Comparison of ENCODE assay signal across 8 cellular contexts in the genomic region with DNA sequence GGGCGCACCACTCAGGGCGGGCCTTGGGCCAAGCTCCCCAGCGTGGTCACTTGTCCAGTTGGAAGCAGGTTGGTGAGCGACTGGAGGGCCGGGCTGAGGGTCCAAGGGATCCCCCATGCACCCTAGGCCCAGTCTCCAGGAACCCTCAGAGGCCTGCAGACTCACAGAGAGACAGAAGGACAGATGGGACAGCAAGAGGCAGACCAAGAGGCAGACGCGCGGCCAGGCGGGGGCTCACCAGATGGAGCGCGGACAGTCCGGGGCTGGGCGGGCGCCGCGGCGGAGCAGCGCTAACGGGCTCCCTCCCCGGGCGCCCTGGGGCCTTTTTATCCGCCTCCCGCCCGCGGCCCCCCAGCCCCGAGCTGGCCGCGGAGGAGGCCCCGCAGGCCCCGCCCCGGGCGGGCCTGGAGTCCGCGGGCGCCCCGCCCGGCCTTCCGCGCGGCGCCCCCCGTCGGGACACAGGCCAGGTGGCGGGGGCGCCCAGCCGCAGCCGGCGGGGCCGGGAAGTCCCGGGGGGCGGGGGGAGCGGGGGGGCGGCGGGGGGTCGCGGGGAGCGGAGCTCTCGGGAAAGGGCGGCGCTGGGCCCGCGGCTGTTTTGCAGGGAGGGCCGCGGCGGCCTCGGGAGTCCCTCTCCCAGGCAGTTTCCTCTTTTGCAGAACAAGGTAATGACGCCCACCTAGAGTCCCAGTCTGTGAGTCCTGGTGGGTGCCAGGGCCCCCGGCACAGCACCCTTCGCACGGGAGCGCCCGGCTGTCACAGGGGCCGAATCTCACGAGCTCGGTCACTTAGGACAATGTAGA. TPM values are rescaled to one million over a fixed set of nuclear protein-coding genes. Genes with fewer than 3 reads are reported as not detected.
DNase-seq lines count a peak whose midpoint lies in the region; ATAC-seq and TF ChIP-seq lines count a peak whose summit lies in the region.

A gene (minus strand): TSS at position 301 of the 800 bp plus-strand sequence. CDS start 5,175 bp downstream, outside the sequence.

- no peaks in the 10 kb centered on the region for H3K27me3 ChIP-seq in HCT116 (ENCODE audit: insufficient read depth, low read length)
- peaks cover 0 to 35% (median 0%) of the 10 kb centered on the region in 7 donors for H3K27me3 ChIP-seq in heart right ventricle
- H3K27me3 ChIP-seq in rectal smooth muscle tissue (ENCODE audit: control insufficient read depth, insufficient read depth, low read length), result no peaks in the 10 kb centered on the region

- H3K9ac ChIP-seq in HCT116 (ENCODE audit: low read length), result peak within 1 kb of the TSS; percentile 57
- H3K9ac ChIP-seq in rectal smooth muscle tissue (ENCODE audit: low read length), result peak within 1 kb of the TSS; percentile 66

- intact Hi-C loops in HCT116 (cut with micrococcal nuclease), result loop anchor here (10.0 kb wide), 1 partner anchor 147 kb away; a partner anchor contains a TSS
- intact Hi-C loops in heart right ventricle (cut with DNase I), result loop anchor here in 3 of 10 donors (5.0 to 10.0 kb wide), 2 partner anchors 39 to 147 kb away; a partner anchor contains a TSS

- no peaks in the 10 kb centered on the region for H3K79me2 ChIP-seq in HCT116 (ENCODE audit: insufficient read depth, low read length)

- TF ChIP-seq POLR2A in HCT116 (IDR thresholded peaks at IDR 0.05; ENCODE audit: borderline replicate concordance, extremely low read depth, insufficient read depth, insufficient read length), result no peak

- DNase-seq in CD1c-positive myeloid dendritic cell (ENCODE audit: extremely low spot score) (peak; percentile 58), HCT116 (ENCODE audit: low read depth, low spot score) (no peak), heart right ventricle (peak in 1 of 2 donors; percentile 50)
- DNase-seq in activated CD8-positive, alpha-beta memory T cell treated with anti-CD3 and anti-CD28 coated beads, Interleukin-2, amount 50 U/mL, for 48 hours, result peak; percentile 56
- DNase-seq in stimulated activated CD8-positive, alpha-beta memory T cell treated with anti-CD3 and anti-CD28 coated beads, Interleukin-4, amount 100 ng/mL, for 48 hours, result no peak

- H2AFZ ChIP-seq in HCT116 (ENCODE audit: low read depth, low read length, poor library complexity, severe bottlenecking), result peak within 1 kb of the TSS; percentile 22

- TF ChIP-seq CTCF in HCT116 (IDR thresholded peaks at IDR 0.05 in 2 of 3, conservative IDR thresholded peaks at IDR 0.05 in 1 of 3; ENCODE audit: borderline replicate concordance in 1 of 3, insufficient read depth in 1 of 3, low read depth in 2 of 3, low read length in 2 of 3) (no peak), heart right ventricle (IDR thresholded peaks at IDR 0.05) (peak in 1 of 9 donors; percentile 6)

- TF ChIP-seq RAD21 in HCT116 (IDR thresholded peaks at IDR 0.05; ENCODE audit: low read depth), result no peak

- 6 to 9% methylated on average over 37 to 69 of the region's 75 CpGs for WGBS in heart right ventricle, 2 donors

- H3K27ac ChIP-seq in HCT116 (ENCODE audit: low read depth, low read length), result peak within 1 kb of the TSS; percentile 58
- peak within 1 kb of the TSS; percentile 69 to 92 (median 84) for H3K27ac ChIP-seq in heart right ventricle
- peak within 1 kb of the TSS; percentile 74 for H3K27ac ChIP-seq in rectal smooth muscle tissue (ENCODE audit: low read depth, low read length)

- POLR2A ChIA-PET in HCT116 (lab: Charles Lee), result no interaction called here

- peak; percentile 34 for ATAC-seq in HCT116
- ATAC-seq in heart right ventricle, result peak in 7 of 8 donors; percentile 9 to 52 (median 25)
- no peak for ATAC-seq in GM18858 (IDR thresholded peaks at IDR 0.05; ENCODE audit: unreplicated experiment)
- no peak for ATAC-seq in GM21723 (IDR thresholded peaks at IDR 0.05; ENCODE audit: unreplicated experiment)

- H3K9me3 ChIP-seq in HCT116 (ENCODE audit: control insufficient read depth in 1 of 2, insufficient read depth in 1 of 2, low read depth in 1 of 2, low read length in 2 of 2) (no peaks in the 10 kb centered on the region), heart right ventricle (no peaks in the 10 kb centered on the region)

- CTCF ChIA-PET in HCT116 (lab: Charles Lee), result interaction anchor here (1.5 kb wide), 1 partner anchor 41 kb away, joined by 11 read pairs; no protein-coding TSS in a partner anchor

- RAD21 ChIA-PET in HCT116 (lab: Charles Lee; ENCODE audit: low non-redundant PET in 1 of 2, low total read pairs in 2 of 2, uncharacterized antibody in 2 of 2, unreplicated experiment in 2 of 2), result interaction anchor here in 1 of 2 experiments (2.2 kb wide), 1 partner anchor 41 kb away, joined by 8 read pairs; no protein-coding TSS in a partner anchor

- peak within 1 kb of the TSS; percentile 91 for H3K4me2 ChIP-seq in HCT116 (ENCODE audit: low read length)

- peak within 1 kb of the TSS; percentile 60 to 62 for H3K4me3 ChIP-seq in HCT116 (replicated peaks in 1 of 2; ENCODE audit: low read depth in 1 of 2, low read length in 2 of 2)
- peak within 1 kb of the TSS; percentile 7 to 59 (median 52) for H3K4me3 ChIP-seq in heart right ventricle
- H3K4me3 ChIP-seq in rectal smooth muscle tissue (ENCODE audit: low read length), result peak within 1 kb of the TSS; percentile 62

- peaks cover 43 to 72% of the 10 kb centered on the region in 2 experiments for H3K4me1 ChIP-seq in HCT116 (ENCODE audit: control insufficient read depth in 1 of 2, insufficient read depth in 2 of 2, low read length in 2 of 2)
- peaks cover 13 to 35% (median 28%) of the 10 kb centered on the region in 9 donors for H3K4me1 ChIP-seq in heart right ventricle
- H3K4me1 ChIP-seq in rectal smooth muscle tissue (ENCODE audit: control insufficient read depth, insufficient read depth, low read length), result peaks cover 21% of the 10 kb centered on the region

- no peaks in the 10 kb centered on the region for H4K20me1 ChIP-seq in HCT116 (ENCODE audit: insufficient read depth)

- no peaks in the 10 kb centered on the region for H3K36me3 ChIP-seq in HCT116 (ENCODE audit: control insufficient read depth in 1 of 2, insufficient read depth in 2 of 2, low read length in 2 of 2)
- no peaks in the 10 kb centered on the region for H3K36me3 ChIP-seq in heart right ventricle
- H3K36me3 ChIP-seq in rectal smooth muscle tissue (ENCODE audit: control insufficient read depth, insufficient read depth, low read length), result no peaks in the 10 kb centered on the region

- H3K9me2 ChIP-seq in HCT116 (ENCODE audit: insufficient read depth), result no peaks in the 10 kb centered on the region

- no TSS peak for BruUV-seq in HCT116 (replicated peaks; lab: Mats Ljungman, UMichigan)

TF ChIP-seq in HCT116, 20 proteins besides CTCF, POLR2A, EP300 and RAD21:
- TF ChIP-seq ELF1 (IDR thresholded peaks at IDR 0.05; ENCODE audit: borderline replicate concordance, low read depth), result no peak
- TF ChIP-seq TCF7L2 (IDR thresholded peaks at IDR 0.05; ENCODE audit: borderline replicate concordance, extremely low read depth, insufficient read depth, insufficient read length), result no peak
- peak; percentile 42; the same call in 1 of the 2 replicates for TF ChIP-seq POLR2AphosphoS5 (IDR thresholded peaks at IDR 0.05; ENCODE audit: low read depth, low read length)
- TF ChIP-seq SIN3A (IDR thresholded peaks at IDR 0.05; ENCODE audit: low read depth), result no peak
- peak; percentile 67 for TF ChIP-seq ZFX (IDR thresholded peaks at IDR 0.05)
TF ChIP-seq in HCT116: peak in this region for 2.

RNA-seq across cellular contexts. Expression of the gene that starts here (rescaled TPM):
- total RNA-seq in HCT116 (2021; ENCODE audit: unreplicated experiment) (1.3 TPM), heart right ventricle (10 to 100 TPM in 1 of 10 donors, 1 to 10 TPM in 8, under 1 TPM in 1; 0.72 to 13.5 (median 1.9) TPM)
- 1.8 and 2.2 TPM in 2 replicates for polyA plus RNA-seq in HCT116 (2012)
- polyA plus RNA-seq in heart right ventricle, result 1 to 10 TPM; 1.7 to 5.6 TPM

Comparison
In these comparisons a context has a peak if more than half of its experiments do, and no peak if none do; other contexts are left out.
1. DNase-seq: peak in CD1c-positive myeloid dendritic cell (single experiment) and activated CD8-positive, alpha-beta memory T cell treated with anti-CD3 and anti-CD28 coated beads, Interleukin-2, amount 50 U/mL, for 48 hours (single experiment); none in HCT116 (single experiment) and stimulated activated CD8-positive, alpha-beta memory T cell treated with anti-CD3 and anti-CD28 coated beads, Interleukin-4, amount 100 ng/mL, for 48 hours (single experiment).
2. ATAC-seq: peak in HCT116 (single experiment) and heart right ventricle (7 of 8); none in GM18858 (single experiment) and GM21723 (single experiment).
3. Peak in every context shown above with its lines, with median percentiles within 50 percentile points of each other: H3K27ac ChIP-seq and H3K4me3 ChIP-seq.